8 cellular contexts compared by ENCODE assay signal in the genomic region with DNA sequence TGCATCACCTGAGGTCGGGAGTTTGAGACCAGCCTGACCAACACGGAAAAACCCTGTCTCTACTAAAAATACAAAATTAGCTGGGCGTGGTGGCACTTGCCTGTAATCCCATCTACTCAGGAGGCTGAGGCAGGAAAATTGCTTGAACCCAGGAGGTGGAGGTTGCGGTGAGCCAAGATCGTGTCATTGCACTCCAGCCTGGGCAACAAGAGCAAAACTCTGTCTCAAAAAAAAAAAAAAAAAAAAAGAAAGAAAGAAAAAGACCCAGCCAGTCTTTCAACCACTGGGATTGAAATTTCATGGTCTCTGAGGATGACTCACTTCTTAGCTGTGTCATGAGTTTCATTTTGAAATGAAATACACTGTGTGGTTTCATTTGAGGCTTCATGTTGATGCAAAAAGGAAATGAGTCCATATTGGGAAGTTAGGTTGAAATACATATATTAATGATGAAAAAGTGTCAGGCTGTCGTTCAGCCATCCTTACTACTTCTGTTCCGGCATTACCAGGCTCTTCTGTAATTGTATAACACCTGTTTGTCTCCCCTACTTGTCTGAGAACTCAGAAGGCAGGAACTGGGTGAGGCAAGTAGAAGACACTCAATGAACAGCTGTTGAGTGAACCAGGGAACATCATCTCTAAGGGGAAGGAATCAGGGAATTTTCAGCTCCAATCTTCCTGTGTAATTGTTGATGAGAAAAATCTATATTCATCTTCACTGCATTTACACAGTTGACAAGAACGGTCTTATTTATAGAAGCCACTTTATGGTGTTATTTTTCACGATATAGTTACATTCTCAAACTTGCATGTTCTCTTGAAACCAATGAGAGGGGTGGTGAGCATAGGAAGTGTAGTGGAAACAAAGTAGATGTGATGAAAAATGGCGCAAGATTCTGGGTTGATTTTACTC.
DNase-seq lines count a peak whose midpoint lies in the region; ATAC-seq and TF ChIP-seq lines count a peak whose summit lies in the region.
"Had no signal": no experiment of that assay in that cellular context is flagged by ENCODE, and none has a peak within 500 bp of the region (broad histone marks: within the 10 kb centered on the region; RNA-seq: fewer than 3 reads in every experiment).

No MANE protein-coding gene starts in this region.

- peaks cover 0 to 4% (median 0%) of the 10 kb centered on the region in 3 donors for H3K36me3 Mint-ChIP-seq in immature natural killer cell
- H3K36me3 Mint-ChIP-seq: brain had no signal

- ATAC-seq in GM21825 (IDR thresholded peaks at IDR 0.05; ENCODE audit: unreplicated experiment): peak; percentile 81

- H3K9me3 Mint-ChIP-seq in immature natural killer cell: peaks cover 0 to 1% (median 0%) of the 10 kb centered on the region in 6 donors

- H3K27me3 ChIP-seq in HAP-1 (ENCODE audit: low read depth): no peaks in the 10 kb centered on the region; the same call in none of the 2 replicates

- peaks cover 14 to 26% of the 10 kb centered on the region in 2 donors for H3K4me1 Mint-ChIP-seq in immature natural killer cell

- TF ChIP-seq CTCF in GM13977 (IDR thresholded peaks at IDR 0.05; ENCODE audit: extremely low read depth, insufficient read depth, missing control alignments): no peak

- H3K9me3 ChIP-seq in HAP-1: no peaks in the 10 kb centered on the region

- H3K4me3 Mint-ChIP-seq in immature natural killer cell: peak overlapping the region in 3 of 5 donors; percentile 13 to 69 (median 64)
- H3K4me3 Mint-ChIP-seq: brain had no signal

- no peak overlapping the region for H3K4me3 ChIP-seq in Jurkat, Clone E6-1 (ENCODE audit: low read length)
- H3K4me3 ChIP-seq in HAP-1: no peak overlapping the region

- no peaks in the 10 kb centered on the region for H3K27me3 Mint-ChIP-seq in immature natural killer cell (ENCODE audit: low read depth in 3 of 3)
- H3K27me3 Mint-ChIP-seq: brain had no signal

- H3K27ac Mint-ChIP-seq in immature natural killer cell: peak overlapping the region in 4 of 6 donors; percentile 12 to 49 (median 35)

- peak; percentile 79 for DNase-seq in GM13977 (ENCODE audit: low spot score)
- DNase-seq in Jurkat, Clone E6-1 (ENCODE audit: low read depth, low spot score): peak; percentile 21
- peak; percentile 55 for DNase-seq in activated CD8-positive, alpha-beta memory T cell treated with anti-CD3 and anti-CD28 coated beads, Interleukin-2, amount 50 U/mL, for 48 hours
- DNase-seq in immature natural killer cell: peak; percentile 22 to 32 (median 32)
- no peak for DNase-seq in cerebellar cortex (ENCODE audit: low spot score)
- DNase-seq in HAP-1 (ENCODE audit: low spot score in 2 of 2): no peak

- H3K36me3 ChIP-seq in HAP-1 (replicated peaks): no peaks in the 10 kb centered on the region

- in situ Hi-C loops in GM13977 (cut with MboI; ENCODE audit: low pct_unique_long_range_greater_than_20kb, low sequenced_read_pairs, unreplicated experiment) (no loop called here), HAP-1 (cut with MboI; ENCODE audit: low sequenced_read_pairs) (no loop called here)

- no peaks in the 10 kb centered on the region for H3K4me1 ChIP-seq in HAP-1

Comparison
In these comparisons a context has a peak if more than half of its experiments do, and no peak if none do; other contexts are left out.
1. DNase-seq: peak in GM13977 (single experiment), Jurkat, Clone E6-1 (single experiment), activated CD8-positive, alpha-beta memory T cell treated with anti-CD3 and anti-CD28 coated beads, Interleukin-2, amount 50 U/mL, for 48 hours (single experiment) and immature natural killer cell (3 of 3); none in cerebellar cortex (single experiment) and HAP-1 (0 of 2).